Comparison of ENCODE assay signal across 8 cellular contexts in genomic region chr7:102044984-102045673, GRCh38.
DNase-seq lines count a peak whose midpoint lies in the region; ATAC-seq, FAIRE-seq and TF ChIP-seq lines count a peak whose summit lies in the region.

No MANE protein-coding gene starts in this region.

- H3K36me3 Mint-ChIP-seq in astrocyte (ENCODE audit: low read depth, unreplicated experiment) (peaks cover 6% of the 10 kb centered on the region), type B pancreatic cell (peaks cover 3% of the 10 kb centered on the region), Calu3 (ENCODE audit: insufficient read depth, unreplicated experiment) (no peaks in the 10 kb centered on the region)
- H3K36me3 Mint-ChIP-seq in activated naive CD4-positive, alpha-beta T cell treated with anti-CD3 and anti-CD28 coated beads, Interleukin-2, amount 10 ng/mL, durations not matched to agents 7 days and 5 days, result no peaks in the 10 kb centered on the region

- no TSS peak for BruUV-seq in Calu3 (replicated peaks; lab: Mats Ljungman, UMichigan)

- H3K9ac ChIP-seq in astrocyte (ENCODE audit: low read length), result no peak overlapping the region

- no peak for ATAC-seq in GM18873 (IDR thresholded peaks at IDR 0.05; ENCODE audit: low FRiP score, unreplicated experiment)

- intact Hi-C loops in lower leg skin (cut with DNase I; ENCODE audit: low total_unique reads), result no loop called here
- intact Hi-C loops in Calu3 (cut with micrococcal nuclease; ENCODE audit: unreplicated experiment), result no loop called here

- H3K4me2 ChIP-seq in astrocyte (ENCODE audit: low read length), result peak overlapping the region; percentile 72

- TF ChIP-seq CTCF in AG10803 (conservative IDR thresholded peaks at IDR 0.05; ENCODE audit: low read length), result no peak
- TF ChIP-seq CTCF in astrocyte (IDR thresholded peaks at IDR 0.05; ENCODE audit: insufficient read depth, low read depth, low read length), result no peak
- TF ChIP-seq CTCF in lower leg skin (IDR thresholded peaks at IDR 0.05), result no peak
- TF ChIP-seq CTCF in type B pancreatic cell (conservative IDR thresholded peaks at IDR 0.05), result no peak
- no peak for TF ChIP-seq CTCF in Calu3 (IDR thresholded peaks at IDR 0.05; ENCODE audit: unreplicated experiment)

- H3K27ac Mint-ChIP-seq in astrocyte (ENCODE audit: unreplicated experiment), result no peak overlapping the region
- peak overlapping the region; percentile 55 for H3K27ac Mint-ChIP-seq in type B pancreatic cell
- H3K27ac Mint-ChIP-seq in activated naive CD4-positive, alpha-beta T cell treated with anti-CD3 and anti-CD28 coated beads, Interleukin-2, amount 10 ng/mL, durations not matched to agents 7 days and 5 days, result no peak overlapping the region
- H3K27ac Mint-ChIP-seq in Calu3 (ENCODE audit: unreplicated experiment), result no peak overlapping the region

- DNase-seq in AG10803 (ENCODE audit: low read depth) (peak; percentile 96), MV-4-11 (lab: John Stamatoyannopoulos, UW) (peak; percentile 91), astrocyte (ENCODE audit: low read depth) (peak; percentile 87), lower leg skin (ENCODE audit: low spot score in 2 of 2) (peak; percentile 33 to 83), type B pancreatic cell (ENCODE audit: extremely low spot score, unreplicated experiment) (peak; percentile 76), Calu3 (no peak)
- DNase-seq in activated naive CD4-positive, alpha-beta T cell treated with anti-CD3 and anti-CD28 coated beads, Interleukin-2, amount 10 ng/mL, durations not matched to agents 7 days and 5 days, result no peak

- peaks cover 34% of the 10 kb centered on the region for H3K4me1 ChIP-seq in astrocyte (ENCODE audit: insufficient read depth, low read length)

- FAIRE-seq in astrocyte (lab: Jason Lieb, UNC), result peak; percentile 17

- no peak overlapping the region for H2AFZ ChIP-seq in astrocyte (ENCODE audit: low read depth, low read length)

- H3K27ac ChIP-seq in astrocyte (ENCODE audit: low read depth, low read length), result no peak overlapping the region

- WGBS in lower leg skin, 2 donors, result 34 to 40% methylated on average over 29 of the region's 29 CpGs

- H3K4me3 Mint-ChIP-seq in astrocyte (ENCODE audit: unreplicated experiment), result no peak overlapping the region
- H3K4me3 Mint-ChIP-seq in type B pancreatic cell, result peak overlapping the region; percentile 69
- no peak overlapping the region for H3K4me3 Mint-ChIP-seq in activated naive CD4-positive, alpha-beta T cell treated with anti-CD3 and anti-CD28 coated beads, Interleukin-2, amount 10 ng/mL, durations not matched to agents 7 days and 5 days
- no peak overlapping the region for H3K4me3 Mint-ChIP-seq in Calu3 (ENCODE audit: low read depth, unreplicated experiment)

- H3K4me3 ChIP-seq in AG10803 (ENCODE audit: low read length) (no peak overlapping the region; the same call in 1 of the 2 replicates), astrocyte (ENCODE audit: insufficient read depth, low read depth, low read length) (peak overlapping the region; percentile 9), lower leg skin (ENCODE audit: low read depth, poor library complexity, severe bottlenecking) (no peak overlapping the region)

- no peaks in the 10 kb centered on the region for H3K36me3 ChIP-seq in astrocyte (ENCODE audit: insufficient read depth, low read length)

- H3K4me1 Mint-ChIP-seq in astrocyte (ENCODE audit: low read depth, unreplicated experiment), result peaks cover 13% of the 10 kb centered on the region
- peaks cover 24% of the 10 kb centered on the region for H3K4me1 Mint-ChIP-seq in type B pancreatic cell (ENCODE audit: unreplicated experiment)
- H3K4me1 Mint-ChIP-seq in activated naive CD4-positive, alpha-beta T cell treated with anti-CD3 and anti-CD28 coated beads, Interleukin-2, amount 10 ng/mL, durations not matched to agents 7 days and 5 days, result no peaks in the 10 kb centered on the region
- peaks cover 8% of the 10 kb centered on the region for H3K4me1 Mint-ChIP-seq in Calu3 (ENCODE audit: low read depth, unreplicated experiment)

- no peak for TF ChIP-seq POLR2A in lower leg skin (IDR thresholded peaks at IDR 0.05)

- no peaks in the 10 kb centered on the region for H3K9me3 ChIP-seq in astrocyte (ENCODE audit: insufficient read depth, low read depth, low read length)

- no peaks in the 10 kb centered on the region for H3K9me3 Mint-ChIP-seq in astrocyte (ENCODE audit: unreplicated experiment)
- no peaks in the 10 kb centered on the region for H3K9me3 Mint-ChIP-seq in type B pancreatic cell
- no peaks in the 10 kb centered on the region for H3K9me3 Mint-ChIP-seq in activated naive CD4-positive, alpha-beta T cell treated with anti-CD3 and anti-CD28 coated beads, Interleukin-2, amount 10 ng/mL, durations not matched to agents 7 days and 5 days
- H3K9me3 Mint-ChIP-seq in Calu3 (ENCODE audit: low read depth, unreplicated experiment), result no peaks in the 10 kb centered on the region

- peaks cover 81% of the 10 kb centered on the region for H4K20me1 ChIP-seq in astrocyte (ENCODE audit: insufficient read depth, low read length)

- no peaks in the 10 kb centered on the region for H3K79me2 ChIP-seq in astrocyte (ENCODE audit: insufficient read depth, low read length)

- no peaks in the 10 kb centered on the region for H3K27me3 ChIP-seq in astrocyte (ENCODE audit: insufficient read depth, low read length)

- no peaks in the 10 kb centered on the region for H3K27me3 Mint-ChIP-seq in astrocyte (ENCODE audit: low read depth, unreplicated experiment)
- no peaks in the 10 kb centered on the region for H3K27me3 Mint-ChIP-seq in type B pancreatic cell
- peaks cover 3% of the 10 kb centered on the region for H3K27me3 Mint-ChIP-seq in activated naive CD4-positive, alpha-beta T cell treated with anti-CD3 and anti-CD28 coated beads, Interleukin-2, amount 10 ng/mL, durations not matched to agents 7 days and 5 days
- H3K27me3 Mint-ChIP-seq in Calu3 (ENCODE audit: unreplicated experiment), result no peaks in the 10 kb centered on the region

- CTCF ChIA-PET in activated naive CD4-positive, alpha-beta T cell treated with anti-CD3 and anti-CD28 coated beads, Interleukin-2, amount 10 ng/mL, durations not matched to agents 7 days and 5 days (lab: Charles Lee), result interaction anchor here (1.0 kb wide), 1 partner anchor 249 kb away, joined by 3 read pairs; no protein-coding TSS in a partner anchor
- CTCF ChIA-PET in Calu3 (lab: Charles Lee), result no interaction called here

Comparison
In these comparisons a context has a peak if more than half of its experiments do, and no peak if none do; other contexts are left out.
1. DNase-seq: peak in AG10803 (single experiment), MV-4-11 (single experiment), astrocyte (single experiment), lower leg skin (2 of 2) and type B pancreatic cell (single experiment); none in activated naive CD4-positive, alpha-beta T cell treated with anti-CD3 and anti-CD28 coated beads, Interleukin-2, amount 10 ng/mL, durations not matched to agents 7 days and 5 days (single experiment) and Calu3 (single experiment).